15 cellular contexts compared by ENCODE assay signal in the genomic region with DNA sequence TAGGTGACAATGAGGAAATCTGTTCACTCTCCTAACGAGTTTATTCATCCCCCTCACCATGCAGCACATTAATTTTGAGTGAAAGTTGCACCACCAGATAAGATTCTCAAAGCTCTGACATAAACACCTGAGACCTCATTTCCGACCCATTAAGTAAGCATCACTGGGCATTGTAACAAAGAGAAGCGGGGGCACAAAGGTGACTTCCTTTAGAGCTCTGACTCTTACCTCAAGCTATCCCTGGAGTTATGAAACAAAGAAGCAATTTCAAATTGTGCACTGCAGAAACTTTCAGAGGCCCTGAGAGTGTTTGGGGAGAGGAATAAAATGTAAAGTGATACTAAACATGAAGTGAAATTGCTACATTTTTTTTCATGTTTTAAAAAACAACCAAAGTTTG. TPM values are rescaled to one million over a fixed set of nuclear protein-coding genes. Genes with fewer than 3 reads are reported as not detected.
DNase-seq lines count a peak whose midpoint lies in the region; ATAC-seq lines count a peak whose summit lies in the region.
"Had no signal": no experiment of that assay in that cellular context is flagged by ENCODE, and none has a peak within 500 bp of the region (broad histone marks: within the 10 kb centered on the region; RNA-seq: fewer than 3 reads in every experiment).

No MANE protein-coding gene starts in this region.

- peaks cover 0 to 14% (median 8%) of the 10 kb centered on the region in 7 donors for H3K9me3 Mint-ChIP-seq in naive B cell
- H3K9me3 Mint-ChIP-seq: immature natural killer cell had no signal

- DNase-seq in NCI-H2171 treated with DMSO at 0.1 percent for 48 hours (lab: John Stamatoyannopoulos, UW): peak; percentile 43
- no peak for DNase-seq in NCI-H2171 (lab: John Stamatoyannopoulos, UW)
- DNase-seq in Karpas-422: no peak
- peak; percentile 69 for DNase-seq in naive B cell
- no peak for DNase-seq in nucleus accumbens (lab: John Stamatoyannopoulos, UW)
- no peak for DNase-seq in foreskin melanocyte
- DNase-seq in SHP77 (lab: John Stamatoyannopoulos, UW): no peak
- DNase-seq: 8988T, DMS79, esophagus squamous epithelium, immature natural killer cell, natural killer cell, NCI-H2029 treated with DMSO at 0.1 percent for 48 hours, Peyer's patch had no signal

- peak overlapping the region; percentile 61; the same call in 1 of the 2 replicates for H2AFZ ChIP-seq in Karpas-422 (ENCODE audit: low read length)

- peaks cover 76 to 94% (median 83%) of the 10 kb centered on the region in 3 donors for H3K4me1 Mint-ChIP-seq in naive B cell
- H3K4me1 Mint-ChIP-seq: immature natural killer cell, natural killer cell had no signal

- ATAC-seq in GM21786 (IDR thresholded peaks at IDR 0.05; ENCODE audit: unreplicated experiment) (peak; percentile 60), naive B cell (ENCODE audit: low read depth in 2 of 2) (peak; percentile 51 to 59)
- ATAC-seq: natural killer cell had no signal

- H3K9me2 ChIP-seq in Karpas-422 (replicated peaks; ENCODE audit: insufficient read depth, low read length): no peaks in the 10 kb centered on the region

- H3K4me3 Mint-ChIP-seq in naive B cell: peak overlapping the region; percentile 29 to 81 (median 60)
- H3K4me3 Mint-ChIP-seq: immature natural killer cell, natural killer cell had no signal

- H3K36me3 Mint-ChIP-seq in naive B cell: peaks cover 0 to 18% of the 10 kb centered on the region in 2 donors
- H3K36me3 Mint-ChIP-seq: immature natural killer cell, natural killer cell had no signal

- peaks cover 65% of the 10 kb centered on the region for H3K4me1 ChIP-seq in Karpas-422 (ENCODE audit: low read length)

- H3K4me3 ChIP-seq in Karpas-422 (ENCODE audit: low read length): no peak overlapping the region
- H3K4me3 ChIP-seq: esophagus squamous epithelium, Peyer's patch had no signal

- H4K20me1 ChIP-seq in Karpas-422 (ENCODE audit: insufficient read depth, low read depth, low read length): no peaks in the 10 kb centered on the region

- peak overlapping the region; percentile 93 to 100 (median 97) for H3K27ac Mint-ChIP-seq in naive B cell
- H3K27ac Mint-ChIP-seq: immature natural killer cell, natural killer cell had no signal

- peak overlapping the region; percentile 43 for H3K4me2 ChIP-seq in Karpas-422 (ENCODE audit: low read depth, low read length, poor library complexity, severe bottlenecking)

- H3K27me3 Mint-ChIP-seq in naive B cell: no peaks in the 10 kb centered on the region

- no peaks in the 10 kb centered on the region for H3K27me3 ChIP-seq in Karpas-422 (ENCODE audit: low read length)
- H3K27me3 ChIP-seq: esophagus squamous epithelium, Peyer's patch had no signal

- no peaks in the 10 kb centered on the region for H3K79me2 ChIP-seq in Karpas-422 (ENCODE audit: low read length)

- peak overlapping the region; percentile 95 for H3K27ac ChIP-seq in Karpas-422 (ENCODE audit: low read length)
- H3K27ac ChIP-seq: esophagus squamous epithelium had no signal

- no peaks in the 10 kb centered on the region for H3K9me3 ChIP-seq in Karpas-422 (ENCODE audit: low read length)
- H3K9me3 ChIP-seq: esophagus squamous epithelium, Peyer's patch had no signal

- H3K36me3 ChIP-seq in Karpas-422 (ENCODE audit: insufficient read depth, low read length): no peaks in the 10 kb centered on the region
- H3K36me3 ChIP-seq: esophagus squamous epithelium, Peyer's patch had no signal

- H3K9ac ChIP-seq in Karpas-422 (ENCODE audit: low read length): peak overlapping the region; percentile 25; the same call in 1 of the 2 replicates

RNA-seq across cellular contexts. Expression of gene C5orf15, which starts 29.5 kb away (rescaled TPM):
- 20.5 and 57.4 TPM in 2 replicates for total RNA-seq in Karpas-422 (2014; rRNA removed; shearing (Covaris generic); ENCODE audit: low replicate concordance)
- 10 to 100 TPM; 37.2 to 44.3 (median 41.2) TPM for polyA plus RNA-seq in naive B cell (ENCODE audit: low read depth in 6 of 6)

Comparison
In these comparisons a context has a peak if more than half of its experiments do, and no peak if none do; other contexts are left out.
1. DNase-seq: peak in NCI-H2171 treated with DMSO at 0.1 percent for 48 hours (single experiment) and naive B cell (single experiment); none in NCI-H2171 (single experiment), Karpas-422 (single experiment), nucleus accumbens (0 of 56), foreskin melanocyte (single experiment) and SHP77 (0 of 2).